ENCODE assay signal across 2 cellular contexts in genomic region chr9:9560382-9561035, GRCh38.
TF ChIP-seq lines count a peak whose summit lies in the region.

No MANE protein-coding gene starts in this region.

TF ChIP-seq in GM23338, 12 proteins besides CTCF, POLR2A, EP300 and RAD21:
- no peak for TF ChIP-seq EZH2 (IDR thresholded peaks at IDR 0.05; ENCODE audit: low read depth, unreplicated experiment)
- no peak for TF ChIP-seq CREB1 (CRISPR knock-in tag; IDR thresholded peaks at IDR 0.05; ENCODE audit: low read depth)
- TF ChIP-seq ETS1 (IDR thresholded peaks at IDR 0.05): no peak
- TF ChIP-seq ZNF462 (CRISPR knock-in tag; IDR thresholded peaks at IDR 0.05): no peak
- TF ChIP-seq JUNB (IDR thresholded peaks at IDR 0.05; ENCODE audit: unreplicated experiment): no peak
- no peak for TF ChIP-seq ZNF114 (CRISPR knock-in tag; IDR thresholded peaks at IDR 0.05)
- TF ChIP-seq POLR2AphosphoS5 (IDR thresholded peaks at IDR 0.05; ENCODE audit: low read depth): no peak
- no peak for TF ChIP-seq ZNF331 (CRISPR knock-in tag; IDR thresholded peaks at IDR 0.05; ENCODE audit: low read depth)
- no peak for TF ChIP-seq EZH2phosphoT487 (IDR thresholded peaks at IDR 0.05; ENCODE audit: unreplicated experiment)
- TF ChIP-seq STAT1 (IDR thresholded peaks at IDR 0.05; ENCODE audit: unreplicated experiment): no peak
- TF ChIP-seq, protein P1, sequence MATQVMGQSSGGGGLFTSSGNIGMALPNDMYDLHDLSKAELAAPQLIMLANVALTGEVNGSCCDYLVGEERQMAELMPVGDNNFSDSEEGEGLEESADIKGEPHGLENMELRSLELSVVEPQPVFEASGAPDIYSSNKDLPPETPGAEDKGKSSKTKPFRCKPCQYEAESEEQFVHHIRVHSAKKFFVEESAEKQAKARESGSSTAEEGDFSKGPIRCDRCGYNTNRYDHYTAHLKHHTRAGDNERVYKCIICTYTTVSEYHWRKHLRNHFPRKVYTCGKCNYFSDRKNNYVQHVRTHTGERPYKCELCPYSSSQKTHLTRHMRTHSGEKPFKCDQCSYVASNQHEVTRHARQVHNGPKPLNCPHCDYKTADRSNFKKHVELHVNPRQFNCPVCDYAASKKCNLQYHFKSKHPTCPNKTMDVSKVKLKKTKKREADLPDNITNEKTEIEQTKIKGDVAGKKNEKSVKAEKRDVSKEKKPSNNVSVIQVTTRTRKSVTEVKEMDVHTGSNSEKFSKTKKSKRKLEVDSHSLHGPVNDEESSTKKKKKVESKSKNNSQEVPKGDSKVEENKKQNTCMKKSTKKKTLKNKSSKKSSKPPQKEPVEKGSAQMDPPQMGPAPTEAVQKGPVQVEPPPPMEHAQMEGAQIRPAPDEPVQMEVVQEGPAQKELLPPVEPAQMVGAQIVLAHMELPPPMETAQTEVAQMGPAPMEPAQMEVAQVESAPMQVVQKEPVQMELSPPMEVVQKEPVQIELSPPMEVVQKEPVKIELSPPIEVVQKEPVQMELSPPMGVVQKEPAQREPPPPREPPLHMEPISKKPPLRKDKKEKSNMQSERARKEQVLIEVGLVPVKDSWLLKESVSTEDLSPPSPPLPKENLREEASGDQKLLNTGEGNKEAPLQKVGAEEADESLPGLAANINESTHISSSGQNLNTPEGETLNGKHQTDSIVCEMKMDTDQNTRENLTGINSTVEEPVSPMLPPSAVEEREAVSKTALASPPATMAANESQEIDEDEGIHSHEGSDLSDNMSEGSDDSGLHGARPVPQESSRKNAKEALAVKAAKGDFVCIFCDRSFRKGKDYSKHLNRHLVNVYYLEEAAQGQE (IDR thresholded peaks at IDR 0.05; ENCODE audit: unreplicated experiment): no peak
- TF ChIP-seq NANOG (IDR thresholded peaks at IDR 0.05; ENCODE audit: borderline replicate concordance): no peak

TF ChIP-seq in H1, 55 proteins besides CTCF, POLR2A, EP300 and RAD21:
- no peak for TF ChIP-seq CHD2 (IDR thresholded peaks at IDR 0.05; ENCODE audit: low read length)
- TF ChIP-seq, protein P2, sequence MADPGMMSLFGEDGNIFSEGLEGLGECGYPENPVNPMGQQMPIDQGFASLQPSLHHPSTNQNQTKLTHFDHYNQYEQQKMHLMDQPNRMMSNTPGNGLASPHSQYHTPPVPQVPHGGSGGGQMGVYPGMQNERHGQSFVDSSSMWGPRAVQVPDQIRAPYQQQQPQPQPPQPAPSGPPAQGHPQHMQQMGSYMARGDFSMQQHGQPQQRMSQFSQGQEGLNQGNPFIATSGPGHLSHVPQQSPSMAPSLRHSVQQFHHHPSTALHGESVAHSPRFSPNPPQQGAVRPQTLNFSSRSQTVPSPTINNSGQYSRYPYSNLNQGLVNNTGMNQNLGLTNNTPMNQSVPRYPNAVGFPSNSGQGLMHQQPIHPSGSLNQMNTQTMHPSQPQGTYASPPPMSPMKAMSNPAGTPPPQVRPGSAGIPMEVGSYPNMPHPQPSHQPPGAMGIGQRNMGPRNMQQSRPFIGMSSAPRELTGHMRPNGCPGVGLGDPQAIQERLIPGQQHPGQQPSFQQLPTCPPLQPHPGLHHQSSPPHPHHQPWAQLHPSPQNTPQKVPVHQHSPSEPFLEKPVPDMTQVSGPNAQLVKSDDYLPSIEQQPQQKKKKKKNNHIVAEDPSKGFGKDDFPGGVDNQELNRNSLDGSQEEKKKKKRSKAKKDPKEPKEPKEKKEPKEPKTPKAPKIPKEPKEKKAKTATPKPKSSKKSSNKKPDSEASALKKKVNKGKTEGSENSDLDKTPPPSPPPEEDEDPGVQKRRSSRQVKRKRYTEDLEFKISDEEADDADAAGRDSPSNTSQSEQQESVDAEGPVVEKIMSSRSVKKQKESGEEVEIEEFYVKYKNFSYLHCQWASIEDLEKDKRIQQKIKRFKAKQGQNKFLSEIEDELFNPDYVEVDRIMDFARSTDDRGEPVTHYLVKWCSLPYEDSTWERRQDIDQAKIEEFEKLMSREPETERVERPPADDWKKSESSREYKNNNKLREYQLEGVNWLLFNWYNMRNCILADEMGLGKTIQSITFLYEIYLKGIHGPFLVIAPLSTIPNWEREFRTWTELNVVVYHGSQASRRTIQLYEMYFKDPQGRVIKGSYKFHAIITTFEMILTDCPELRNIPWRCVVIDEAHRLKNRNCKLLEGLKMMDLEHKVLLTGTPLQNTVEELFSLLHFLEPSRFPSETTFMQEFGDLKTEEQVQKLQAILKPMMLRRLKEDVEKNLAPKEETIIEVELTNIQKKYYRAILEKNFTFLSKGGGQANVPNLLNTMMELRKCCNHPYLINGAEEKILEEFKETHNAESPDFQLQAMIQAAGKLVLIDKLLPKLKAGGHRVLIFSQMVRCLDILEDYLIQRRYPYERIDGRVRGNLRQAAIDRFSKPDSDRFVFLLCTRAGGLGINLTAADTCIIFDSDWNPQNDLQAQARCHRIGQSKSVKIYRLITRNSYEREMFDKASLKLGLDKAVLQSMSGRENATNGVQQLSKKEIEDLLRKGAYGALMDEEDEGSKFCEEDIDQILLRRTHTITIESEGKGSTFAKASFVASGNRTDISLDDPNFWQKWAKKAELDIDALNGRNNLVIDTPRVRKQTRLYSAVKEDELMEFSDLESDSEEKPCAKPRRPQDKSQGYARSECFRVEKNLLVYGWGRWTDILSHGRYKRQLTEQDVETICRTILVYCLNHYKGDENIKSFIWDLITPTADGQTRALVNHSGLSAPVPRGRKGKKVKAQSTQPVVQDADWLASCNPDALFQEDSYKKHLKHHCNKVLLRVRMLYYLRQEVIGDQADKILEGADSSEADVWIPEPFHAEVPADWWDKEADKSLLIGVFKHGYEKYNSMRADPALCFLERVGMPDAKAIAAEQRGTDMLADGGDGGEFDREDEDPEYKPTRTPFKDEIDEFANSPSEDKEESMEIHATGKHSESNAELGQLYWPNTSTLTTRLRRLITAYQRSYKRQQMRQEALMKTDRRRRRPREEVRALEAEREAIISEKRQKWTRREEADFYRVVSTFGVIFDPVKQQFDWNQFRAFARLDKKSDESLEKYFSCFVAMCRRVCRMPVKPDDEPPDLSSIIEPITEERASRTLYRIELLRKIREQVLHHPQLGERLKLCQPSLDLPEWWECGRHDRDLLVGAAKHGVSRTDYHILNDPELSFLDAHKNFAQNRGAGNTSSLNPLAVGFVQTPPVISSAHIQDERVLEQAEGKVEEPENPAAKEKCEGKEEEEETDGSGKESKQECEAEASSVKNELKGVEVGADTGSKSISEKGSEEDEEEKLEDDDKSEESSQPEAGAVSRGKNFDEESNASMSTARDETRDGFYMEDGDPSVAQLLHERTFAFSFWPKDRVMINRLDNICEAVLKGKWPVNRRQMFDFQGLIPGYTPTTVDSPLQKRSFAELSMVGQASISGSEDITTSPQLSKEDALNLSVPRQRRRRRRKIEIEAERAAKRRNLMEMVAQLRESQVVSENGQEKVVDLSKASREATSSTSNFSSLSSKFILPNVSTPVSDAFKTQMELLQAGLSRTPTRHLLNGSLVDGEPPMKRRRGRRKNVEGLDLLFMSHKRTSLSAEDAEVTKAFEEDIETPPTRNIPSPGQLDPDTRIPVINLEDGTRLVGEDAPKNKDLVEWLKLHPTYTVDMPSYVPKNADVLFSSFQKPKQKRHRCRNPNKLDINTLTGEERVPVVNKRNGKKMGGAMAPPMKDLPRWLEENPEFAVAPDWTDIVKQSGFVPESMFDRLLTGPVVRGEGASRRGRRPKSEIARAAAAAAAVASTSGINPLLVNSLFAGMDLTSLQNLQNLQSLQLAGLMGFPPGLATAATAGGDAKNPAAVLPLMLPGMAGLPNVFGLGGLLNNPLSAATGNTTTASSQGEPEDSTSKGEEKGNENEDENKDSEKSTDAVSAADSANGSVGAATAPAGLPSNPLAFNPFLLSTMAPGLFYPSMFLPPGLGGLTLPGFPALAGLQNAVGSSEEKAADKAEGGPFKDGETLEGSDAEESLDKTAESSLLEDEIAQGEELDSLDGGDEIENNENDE (IDR thresholded peaks at IDR 0.05; ENCODE audit: insufficient replicate concordance, low read length): no peak
